27 cellular contexts compared by ENCODE assay signal in the genomic region with DNA sequence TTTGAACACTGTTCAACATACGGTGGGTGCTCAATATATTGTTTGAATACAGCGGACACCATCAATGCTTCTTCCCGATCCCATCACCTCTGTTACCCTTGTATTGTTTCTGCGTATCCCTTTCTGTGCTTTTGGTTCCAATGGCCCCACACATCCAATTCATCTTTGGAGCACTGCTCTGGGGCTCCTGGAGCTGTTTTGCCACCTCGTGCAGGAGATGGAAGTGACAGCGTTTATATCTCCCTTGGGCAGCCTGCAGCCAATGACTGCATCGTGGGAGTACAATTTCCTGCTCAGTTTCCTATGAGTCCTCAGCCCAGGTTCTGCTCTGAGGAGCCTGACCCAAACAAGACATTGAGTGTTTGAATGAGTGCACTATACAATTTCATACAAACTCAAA.
"Had no signal": no experiment of that assay in that cellular context is flagged by ENCODE, and none has a peak within 500 bp of the region (broad histone marks: within the 10 kb centered on the region; RNA-seq: fewer than 3 reads in every experiment).

No MANE protein-coding gene starts in this region.

- H3K4me1 ChIP-seq: adrenal gland, Peyer's patch, SJCRH30 had no signal

- H3K4me3 ChIP-seq: adrenal gland, Peyer's patch, SJCRH30 had no signal

- H3K9me3 ChIP-seq: adrenal gland, Peyer's patch, SJCRH30, SK-N-SH had no signal

- DNase-seq: activated CD4-positive, alpha-beta memory T cell treated with anti-CD3 and anti-CD28 coated beads, Interleukin-2, amount 10 ng/mL, durations not matched to agents 7 days and 5 days; activated CD4-positive, alpha-beta T cell treated with anti-CD3 and anti-CD28 coated beads for 36 hours; activated CD4-positive, alpha-beta T cell treated with anti-CD3 and anti-CD28 coated beads, Interleukin-2, amount 50 U/mL, for 1 hour; activated gamma-delta T cell; activated naive CD4-positive, alpha-beta T cell treated with anti-CD3 and anti-CD28 coated beads, Interleukin-2, amount 10 ng/mL, durations not matched to agents 7 days and 5 days; activated naive CD8-positive, alpha-beta T cell treated with anti-CD3 and anti-CD28 coated beads, Interleukin-2, amount 10 ng/mL, durations not matched to agents 7 days and 5 days; activated T-cell treated with anti-CD3 and anti-CD28 coated beads for 4 hours; activated T-cell treated with anti-CD3 and anti-CD28 coated beads, Interleukin-2, amount 50 U/mL, for 48 hours; adrenal gland; anterior cingulate cortex; cerebellar nuclear complex; MM.1S; NCI-H1048; NCI-H1930; NCI-H2107; NCI-H2171 treated with DMSO at 0.1 percent for 48 hours; NCI-H345; NCI-H510A; NCI-H69; NK-92 treated with Interleukin-12 subunit alpha and Interleukin-12 subunit beta, amount 100 ng/mL, for 24 hours; Peyer's patch; Right ventricle myocardium superior; SJCRH30; SK-N-SH; T-helper 1 cell; WERI-Rb-1 had no signal

- H3K27me3 ChIP-seq: adrenal gland, Peyer's patch, SJCRH30 had no signal

- H3K27ac ChIP-seq: adrenal gland, Peyer's patch, RWPE1, SJCRH30, WERI-Rb-1 had no signal

- H3K36me3 ChIP-seq: adrenal gland, Peyer's patch, SJCRH30, WERI-Rb-1 had no signal
